ENCODE assay signal across 17 cellular contexts in the genomic region with DNA sequence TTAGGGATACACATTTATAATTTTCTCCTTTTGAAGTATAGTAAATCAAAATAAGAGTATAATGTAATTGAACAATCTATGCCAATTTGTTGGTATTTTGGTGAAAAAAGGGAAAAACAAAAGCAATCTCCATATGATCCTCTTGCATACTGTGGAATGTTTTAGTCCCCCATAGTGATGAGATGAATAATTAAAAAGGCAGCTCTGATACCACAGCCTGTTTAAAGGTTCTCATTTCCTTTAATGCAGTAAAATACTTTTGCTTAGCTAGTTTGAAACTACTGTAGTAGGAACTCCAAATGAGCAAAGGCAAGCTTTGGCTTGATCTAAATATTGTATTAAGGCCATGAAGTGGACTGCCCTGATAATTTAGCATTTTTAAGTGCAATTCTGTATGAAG.
"Had no signal": no experiment of that assay in that cellular context is flagged by ENCODE, and none has a peak within 500 bp of the region (broad histone marks: within the 10 kb centered on the region; RNA-seq: fewer than 3 reads in every experiment).

No MANE protein-coding gene starts in this region.

- H3K4me1 ChIP-seq: breast epithelium, thyroid gland had no signal

- H3K4me3 ChIP-seq: breast epithelium, left lung, mucosa of descending colon, thyroid gland had no signal

- H3K27ac Mint-ChIP-seq: activated naive CD4-positive, alpha-beta T cell treated with anti-CD3 and anti-CD28 coated beads, Interleukin-2, amount 50 U/mL, for 72 hours; memory B cell; stimulated activated memory B cell treated with anti-CD40 and anti-IgM and Interleukin-4, amounts not matched to agents 10 μg/mL and 1 μg/mL and 100 μg/mL, for 72 hours had no signal

- ATAC-seq: activated naive CD4-positive, alpha-beta T cell treated with anti-CD3 and anti-CD28 coated beads, Interleukin-2, amount 50 U/mL, for 72 hours; left lung; mucosa of descending colon; naive thymus-derived CD4-positive, alpha-beta T cell; stimulated activated memory B cell treated with anti-CD40 and anti-IgM and Interleukin-4, amounts not matched to agents 10 μg/mL and 1 μg/mL and 100 μg/mL, for 72 hours had no signal

- H3K36me3 ChIP-seq: breast epithelium, left lung, thyroid gland had no signal

- H3K27me3 ChIP-seq: breast epithelium, left lung, neutrophil, thyroid gland had no signal

- H3K9me3 Mint-ChIP-seq: activated naive CD4-positive, alpha-beta T cell treated with anti-CD3 and anti-CD28 coated beads, Interleukin-2, amount 50 U/mL, for 72 hours; memory B cell; naive thymus-derived CD4-positive, alpha-beta T cell; stimulated activated memory B cell treated with anti-CD40 and anti-IgM and Interleukin-4, amounts not matched to agents 10 μg/mL and 1 μg/mL and 100 μg/mL, for 72 hours had no signal

- H3K4me3 Mint-ChIP-seq: memory B cell; naive thymus-derived CD4-positive, alpha-beta T cell; stimulated activated memory B cell treated with anti-CD40 and anti-IgM and Interleukin-4, amounts not matched to agents 10 μg/mL and 1 μg/mL and 100 μg/mL, for 72 hours had no signal

- H3K4me1 Mint-ChIP-seq: stimulated activated memory B cell treated with anti-CD40 and anti-IgM and Interleukin-4, amounts not matched to agents 10 μg/mL and 1 μg/mL and 100 μg/mL, for 72 hours had no signal

- H3K27me3 Mint-ChIP-seq: memory B cell; naive thymus-derived CD4-positive, alpha-beta T cell; stimulated activated memory B cell treated with anti-CD40 and anti-IgM and Interleukin-4, amounts not matched to agents 10 μg/mL and 1 μg/mL and 100 μg/mL, for 72 hours had no signal

- H3K36me3 Mint-ChIP-seq: activated naive CD4-positive, alpha-beta T cell treated with anti-CD3 and anti-CD28 coated beads, Interleukin-2, amount 50 U/mL, for 72 hours had no signal

- H3K27ac ChIP-seq: breast epithelium, left lung, neutrophil, thyroid gland, VCaP had no signal

- DNase-seq: activated CD4-positive, alpha-beta T cell treated with anti-CD3 and anti-CD28 coated beads for 1 hour; activated CD4-positive, alpha-beta T cell treated with anti-CD3 and anti-CD28 coated beads, Interleukin-2, amount 50 U/mL, for 48 hours; activated T-cell treated with anti-CD3 and anti-CD28 coated beads, Interleukin-2, amount 50 U/mL, for 1 hour; anterior cingulate cortex; dermis blood vessel endothelial cell; kidney; left lung; mucosa of descending colon; naive thymus-derived CD4-positive, alpha-beta T cell; stimulated activated CD4-positive, alpha-beta T cell treated with anti-CD3 and anti-CD28 coated beads, Interleukin-2, amount 100 ng/mL, for 48 hours; thyroid gland had no signal

- H3K9me3 ChIP-seq: breast epithelium, left lung, mucosa of descending colon, neutrophil, thyroid gland had no signal
